In genomic region chr20:44210422-44211176, GRCh38 we compare ENCODE assay signal across 1 cellular context.
TF ChIP-seq lines count a peak whose summit lies in the region.

Gene OSER1, minus strand, starts transcription at chr20:44210771. Its CDS starts 3,814 bp downstream, at chr20:44206957.

TF ChIP-seq in HepG2, 621 proteins besides CTCF, POLR2A, EP300 and RAD21 (continued from another document and continues in another):
- TF ChIP-seq THAP9 (CRISPR knock-in tag; IDR thresholded peaks at IDR 0.05; ENCODE audit: borderline replicate concordance), result peak; percentile 85; the same call in 1 of the 2 replicates
- no peak; the same call in 1 of the 2 replicates for TF ChIP-seq GTF3A (CRISPR knock-in tag; conservative IDR thresholded peaks at IDR 0.05)
- peak; percentile 82 for TF ChIP-seq AGO1 (IDR thresholded peaks at IDR 0.05; ENCODE audit: low read depth, low read length, poor library complexity, severe bottlenecking)
- TF ChIP-seq NR0B2 (CRISPR knock-in tag; IDR thresholded peaks at IDR 0.05), result no peak
- TF ChIP-seq ZNF136 (CRISPR knock-in tag; IDR thresholded peaks at IDR 0.05; ENCODE audit: low read depth), result peak; percentile 11; the same call in 1 of the 2 replicates
- TF ChIP-seq ZNF780A (CRISPR knock-in tag; IDR thresholded peaks at IDR 0.05), result peak; percentile 85
- peak; percentile 38; the same call in 1 of the 2 replicates for TF ChIP-seq GMEB2 (CRISPR knock-in tag; IDR thresholded peaks at IDR 0.05; ENCODE audit: low read depth)
- TF ChIP-seq TCF12 (IDR thresholded peaks at IDR 0.05), result no peak
- peak; percentile 76; the same call in 1 of the 2 replicates for TF ChIP-seq TCF12 (CRISPR knock-in tag; IDR thresholded peaks at IDR 0.05)
- TF ChIP-seq MAFK (conservative IDR thresholded peaks at IDR 0.05 in 1 of 2, IDR thresholded peaks at IDR 0.05 in 1 of 2; ENCODE audit: low read length in 2 of 2), result peak in 1 of 2 experiments; percentile 28; a peak in 1 of 4 replicates
- TF ChIP-seq NBN (conservative IDR thresholded peaks at IDR 0.05), result no peak
- no peak for TF ChIP-seq ZNF800 (CRISPR knock-in tag; IDR thresholded peaks at IDR 0.05)
- no peak for TF ChIP-seq CEBPZ (IDR thresholded peaks at IDR 0.05; ENCODE audit: low read length)
- TF ChIP-seq MBNL3 (CRISPR knock-in tag; conservative IDR thresholded peaks at IDR 0.05), result no peak
- peak; percentile 82 for TF ChIP-seq CEBPG (CRISPR knock-in tag; IDR thresholded peaks at IDR 0.05)
- peak; percentile 75 for TF ChIP-seq RAD51 (IDR thresholded peaks at IDR 0.05; ENCODE audit: borderline replicate concordance)
- peak; percentile 80 for TF ChIP-seq REXO4 (CRISPR knock-in tag; IDR thresholded peaks at IDR 0.05; ENCODE audit: borderline replicate concordance)
- peak; percentile 50; the same call in 1 of the 2 replicates for TF ChIP-seq HNF1A (IDR thresholded peaks at IDR 0.05; ENCODE audit: low read depth)
- TF ChIP-seq HNF1A (CRISPR knock-in tag; IDR thresholded peaks at IDR 0.05; ENCODE audit: borderline replicate concordance), result peak; percentile 62; the same call in 1 of the 2 replicates
- TF ChIP-seq ATF2 (CRISPR knock-in tag; IDR thresholded peaks at IDR 0.05), result peak; percentile 86
- peak; percentile 100 for TF ChIP-seq ZFP82 (CRISPR knock-in tag; IDR thresholded peaks at IDR 0.05; ENCODE audit: borderline replicate concordance)
- TF ChIP-seq FOXA3 (CRISPR knock-in tag; IDR thresholded peaks at IDR 0.05), result peak; percentile 76
- TF ChIP-seq TBX2 (CRISPR knock-in tag; IDR thresholded peaks at IDR 0.05; ENCODE audit: borderline replicate concordance), result peak; percentile 89
- TF ChIP-seq HCFC1 (IDR thresholded peaks at IDR 0.05; ENCODE audit: low read depth, low read length), result peak; percentile 33; the same call in 1 of the 2 replicates
- no peak for TF ChIP-seq ZNF17 (CRISPR knock-in tag; IDR thresholded peaks at IDR 0.05)
- no peak; the same call in 1 of the 2 replicates for TF ChIP-seq NAIF1 (CRISPR knock-in tag; IDR thresholded peaks at IDR 0.05; ENCODE audit: borderline replicate concordance)
- 0 out of 2 replicates have a peak, but pooled peaks have one; percentile 67 for TF ChIP-seq SMAD9 (CRISPR knock-in tag; IDR thresholded peaks at IDR 0.05)
- no peak for TF ChIP-seq NCOA5 (CRISPR knock-in tag; IDR thresholded peaks at IDR 0.05)
- no peak; the same call in 1 of the 2 replicates for TF ChIP-seq ZZZ3 (CRISPR knock-in tag; IDR thresholded peaks at IDR 0.05; ENCODE audit: borderline replicate concordance)
- peak; percentile 96 for TF ChIP-seq MYC (CRISPR knock-in tag; IDR thresholded peaks at IDR 0.05; ENCODE audit: borderline replicate concordance)
- peak; percentile 92 for TF ChIP-seq KMT2A (CRISPR knock-in tag; IDR thresholded peaks at IDR 0.05)
- TF ChIP-seq KMT2B (CRISPR knock-in tag; IDR thresholded peaks at IDR 0.05), result peak; percentile 86
- TF ChIP-seq PHF8 (CRISPR knock-in tag; IDR thresholded peaks at IDR 0.05), result peak; percentile 95
- no peak for TF ChIP-seq FLYWCH1 (CRISPR knock-in tag; IDR thresholded peaks at IDR 0.05)
- no peak for TF ChIP-seq FOXO4 (CRISPR knock-in tag; conservative IDR thresholded peaks at IDR 0.05)
- TF ChIP-seq ZFP41 (CRISPR knock-in tag; IDR thresholded peaks at IDR 0.05; ENCODE audit: borderline replicate concordance), result peak; percentile 48; the same call in 1 of the 2 replicates
- TF ChIP-seq ARHGAP35 (CRISPR knock-in tag; IDR thresholded peaks at IDR 0.05; ENCODE audit: borderline replicate concordance), result peak; percentile 82
- TF ChIP-seq ZNF598 (CRISPR knock-in tag; IDR thresholded peaks at IDR 0.05; ENCODE audit: borderline replicate concordance), result no peak
- TF ChIP-seq ZNF691 (CRISPR knock-in tag; IDR thresholded peaks at IDR 0.05; ENCODE audit: borderline replicate concordance, low read depth), result no peak
- no peak for TF ChIP-seq ADNP (CRISPR knock-in tag; IDR thresholded peaks at IDR 0.05)
- no peak for TF ChIP-seq DPF2 (CRISPR knock-in tag; IDR thresholded peaks at IDR 0.05; ENCODE audit: borderline replicate concordance, low read depth)
- TF ChIP-seq POLR2AphosphoS2 (IDR thresholded peaks at IDR 0.05; ENCODE audit: low read depth, low read length), result peak; percentile 71; the same call in 1 of the 2 replicates
- peak; percentile 98 for TF ChIP-seq HDAC1 (CRISPR knock-in tag; IDR thresholded peaks at IDR 0.05)
- no peak for TF ChIP-seq SALL2 (CRISPR knock-in tag; IDR thresholded peaks at IDR 0.05)
- TF ChIP-seq NR3C1 (CRISPR knock-in tag; IDR thresholded peaks at IDR 0.05), result no peak; the same call in 1 of the 2 replicates
- peak; percentile 97 for TF ChIP-seq ZNF776 (CRISPR knock-in tag; IDR thresholded peaks at IDR 0.05)
- TF ChIP-seq EHMT2 (IDR thresholded peaks at IDR 0.05; ENCODE audit: borderline replicate concordance, low read depth, low read length), result no peak
- TF ChIP-seq ZSCAN20 (CRISPR knock-in tag; IDR thresholded peaks at IDR 0.05; ENCODE audit: borderline replicate concordance), result no peak
